In genomic region chr4:70661309-70661922, GRCh38 we compare ENCODE assay signal across 14 cellular contexts. TPM values are rescaled to one million over a fixed set of nuclear protein-coding genes. Genes with fewer than 3 reads are reported as not detected.
DNase-seq lines count a peak whose midpoint lies in the region; ATAC-seq and TF ChIP-seq lines count a peak whose summit lies in the region.
"Not testable (repeated sequence)": the region's sequence is repeated elsewhere in the genome, so short reads cannot be mapped to it uniquely, and the experiment has no call there.
"Had no signal": no experiment of that assay in that cellular context is flagged by ENCODE, and none has a peak within 500 bp of the region (broad histone marks: within the 10 kb centered on the region; RNA-seq: fewer than 3 reads in every experiment).

No MANE protein-coding gene starts in this region.

- H3K36me3 Mint-ChIP-seq in stimulated activated effector memory CD8-positive, alpha-beta T cell treated with anti-CD3 and anti-CD28 coated beads, Interleukin-12 subunit alpha, Interleukin-12 subunit beta, amount 100 ng/mL, for 72 hours: not testable (repeated sequence)

- peak overlapping the region; percentile 34; the same call in 1 of the 2 replicates for H2AFZ ChIP-seq in Karpas-422 (ENCODE audit: low read length)

- not testable (repeated sequence) for H3K4me3 Mint-ChIP-seq in stimulated activated effector memory CD8-positive, alpha-beta T cell treated with anti-CD3 and anti-CD28 coated beads, Interleukin-12 subunit alpha, Interleukin-12 subunit beta, amount 100 ng/mL, for 72 hours

- H3K4me2 ChIP-seq in Karpas-422 (ENCODE audit: low read depth, low read length, poor library complexity, severe bottlenecking): not testable (repeated sequence)

- H3K27me3 ChIP-seq in Karpas-422 (ENCODE audit: low read length): not testable (repeated sequence)

- H3K27ac ChIP-seq in Karpas-422 (ENCODE audit: low read length): not testable (repeated sequence)

- H3K4me1 Mint-ChIP-seq in stimulated activated effector memory CD8-positive, alpha-beta T cell treated with anti-CD3 and anti-CD28 coated beads, Interleukin-12 subunit alpha, Interleukin-12 subunit beta, amount 100 ng/mL, for 72 hours: not testable (repeated sequence)

- DNase-seq in GM12865 (ENCODE audit: low read depth) (peak; percentile 73), activated T-cell treated with anti-CD3 and anti-CD28 coated beads for 48 hours (ENCODE audit: low read depth) (peak; percentile 12)
- not testable (repeated sequence) for DNase-seq in Karpas-422
- DNase-seq in stimulated activated effector memory CD8-positive, alpha-beta T cell treated with anti-CD3 and anti-CD28 coated beads, Interleukin-12 subunit alpha, Interleukin-12 subunit beta, amount 100 ng/mL, for 72 hours (ENCODE audit: low spot score in 2 of 2): peak in 1 of 2 donors; percentile 58

- ATAC-seq in GM18907 (IDR thresholded peaks at IDR 0.05; ENCODE audit: unreplicated experiment): peak; percentile 82
- peak; percentile 80 for ATAC-seq in GM21447 (IDR thresholded peaks at IDR 0.05; ENCODE audit: unreplicated experiment)
- peak; percentile 88 for ATAC-seq in HG02759 (IDR thresholded peaks at IDR 0.05; ENCODE audit: unreplicated experiment)
- ATAC-seq in HG03175 (IDR thresholded peaks at IDR 0.05; ENCODE audit: unreplicated experiment): peak; percentile 71
- ATAC-seq in stimulated activated effector memory CD8-positive, alpha-beta T cell treated with anti-CD3 and anti-CD28 coated beads, Interleukin-12 subunit alpha, Interleukin-12 subunit beta, amount 100 ng/mL, for 72 hours: peak; percentile 81

- not testable (repeated sequence) for H3K9me3 Mint-ChIP-seq in stimulated activated effector memory CD8-positive, alpha-beta T cell treated with anti-CD3 and anti-CD28 coated beads, Interleukin-12 subunit alpha, Interleukin-12 subunit beta, amount 100 ng/mL, for 72 hours

- peaks cover 11% of the 10 kb centered on the region for H3K4me1 ChIP-seq in Karpas-422 (ENCODE audit: low read length)

- not testable (repeated sequence) for TF ChIP-seq CTCF in GM12865 (IDR thresholded peaks at IDR 0.05; ENCODE audit: insufficient read depth, low read depth, low read length, missing control alignments)

- not testable (repeated sequence) for H4K20me1 ChIP-seq in Karpas-422 (ENCODE audit: insufficient read depth, low read depth, low read length)

- H3K9me2 ChIP-seq in Karpas-422 (replicated peaks; ENCODE audit: insufficient read depth, low read length): not testable (repeated sequence)

- not testable (repeated sequence) for H3K9me3 ChIP-seq in Karpas-422 (ENCODE audit: low read length)

- H3K36me3 ChIP-seq in Karpas-422 (ENCODE audit: insufficient read depth, low read length): not testable (repeated sequence)

- peak overlapping the region; percentile 69 for H3K4me3 ChIP-seq in GM12865 (ENCODE audit: low read depth, low read length)
- H3K4me3 ChIP-seq in Karpas-422 (ENCODE audit: low read length): not testable (repeated sequence)

- not testable (repeated sequence) for H3K27ac Mint-ChIP-seq in stimulated activated effector memory CD8-positive, alpha-beta T cell treated with anti-CD3 and anti-CD28 coated beads, Interleukin-12 subunit alpha, Interleukin-12 subunit beta, amount 100 ng/mL, for 72 hours

- H3K79me2 ChIP-seq in Karpas-422 (ENCODE audit: low read length): not testable (repeated sequence)

- H3K9ac ChIP-seq in Karpas-422 (ENCODE audit: low read length): not testable (repeated sequence)

RNA-seq across cellular contexts. Expression of gene JCHAIN, which starts 4.9 kb away (rescaled TPM):
- 51.0 and 77.5 TPM in 2 replicates for total RNA-seq in Karpas-422 (2014; rRNA removed; shearing (Covaris generic); ENCODE audit: low replicate concordance)
- total RNA-seq: GM23338 had no signal

RNA-seq across cellular contexts. Expression of gene UTP3, which starts 26.9 kb away (rescaled TPM):
- total RNA-seq in Karpas-422 (2014; rRNA removed; shearing (Covaris generic); ENCODE audit: low replicate concordance): 21.2 and 32.4 TPM in 2 replicates

RNA-seq across cellular contexts. Expression of gene ENAM, which starts 32.9 kb away (rescaled TPM):
- not detected in 2 replicates for total RNA-seq in Karpas-422 (2014; rRNA removed; shearing (Covaris generic); ENCODE audit: low replicate concordance)
- total RNA-seq: ascending aorta; CD8-positive, alpha-beta T cell; cerebellum; GM23338; omental fat pad; suprapubic skin had no signal
